In genomic region chr9:132768932-132769894, GRCh38 we compare ENCODE assay signal across 8 cellular contexts.
DNase-seq lines count a peak whose midpoint lies in the region; ATAC-seq and TF ChIP-seq lines count a peak whose summit lies in the region.

No MANE protein-coding gene starts in this region.

- no peak overlapping the region for H3K27ac ChIP-seq in PC-9
- H3K27ac ChIP-seq in foreskin keratinocyte = peak overlapping the region; percentile 39
- H3K27ac ChIP-seq in neutrophil = no peak overlapping the region
- H3K27ac ChIP-seq in thymus (ENCODE audit: low read depth) = peak overlapping the region; percentile 38

- no peaks in the 10 kb centered on the region for H4K20me1 ChIP-seq in PC-9 (ENCODE audit: insufficient read depth)

- intact Hi-C loops in PC-9 (cut with micrococcal nuclease; ENCODE audit: unreplicated experiment) = no loop called here

- POLR2A ChIA-PET in PC-9 (lab: Charles Lee; ENCODE audit: unreplicated experiment) = interaction anchor here (0.5 to 0.7 kb wide), 9 partner anchors 36 to 741 kb away, joined by 3 to 5 read pairs (median 4); no protein-coding TSS in a partner anchor

- H3K36me3 ChIP-seq in PC-9 (ENCODE audit: low read depth) (no peaks in the 10 kb centered on the region), neutrophil (no peaks in the 10 kb centered on the region), thymus (ENCODE audit: control insufficient read depth, insufficient read depth) (no peaks in the 10 kb centered on the region)

- ATAC-seq in GM18511 (IDR thresholded peaks at IDR 0.05; ENCODE audit: unreplicated experiment) (peak; percentile 56), HG03565 (IDR thresholded peaks at IDR 0.05; ENCODE audit: unreplicated experiment) (peak; percentile 41), foreskin keratinocyte (peak; percentile 74)

- TSS peak; percentile 92 for BruUV-seq in PC-9 (replicated peaks; lab: Mats Ljungman, UMichigan)

- DNase-seq in AG08395 (ENCODE audit: low spot score) (peak; percentile 70), PC-9 (peak in 1 of 2 experiments; percentile 47), foreskin keratinocyte (peak; percentile 5 to 8)
- peak; percentile 48 for DNase-seq in activated T-helper 9 cell treated with anti-CD3 and anti-CD28 coated beads, Interleukin-2, amount 50 U/mL, for 16 hours (ENCODE audit: low read depth)

- H3F3A ChIP-seq in PC-9 (ENCODE audit: insufficient read depth, low read depth) = no peaks in the 10 kb centered on the region

- H3K4me3 ChIP-seq in PC-9 (peak overlapping the region; percentile 71), neutrophil (ENCODE audit: low read depth in 1 of 2, low read length in 1 of 2) (peak overlapping the region; percentile 67 to 70), thymus (ENCODE audit: low read length) (peak overlapping the region; percentile 88)

- WGBS in thymus = under 1% methylated on average over 25 of the region's 25 CpGs

- H3K4me1 ChIP-seq in PC-9 (replicated peaks; ENCODE audit: insufficient read depth) (no peaks in the 10 kb centered on the region), foreskin keratinocyte (no peaks in the 10 kb centered on the region), neutrophil (ENCODE audit: control insufficient read depth in 1 of 2, insufficient read depth in 1 of 2, low read depth in 1 of 2, low read length in 1 of 2) (peaks cover 16 to 20% of the 10 kb centered on the region in 2 experiments), thymus (ENCODE audit: control insufficient read depth, insufficient read depth, low read length) (peaks cover 12% of the 10 kb centered on the region)

- H2AFZ ChIP-seq in PC-9 = peak overlapping the region; percentile 91

- peak overlapping the region; percentile 92 for H3K4me2 ChIP-seq in PC-9

- CTCF ChIA-PET in PC-9 (lab: Charles Lee) = interaction anchor here (0.5 to 1.7 kb wide), 6 partner anchors 30 to 1010 kb away, joined by 3 to 6 read pairs (median 4); partner anchors contain the start of genes DDX31 and GTF3C4

- H3K79me2 ChIP-seq in PC-9 (ENCODE audit: low read depth) = no peaks in the 10 kb centered on the region

- H3K9me2 ChIP-seq in PC-9 (ENCODE audit: insufficient read depth) = no peaks in the 10 kb centered on the region

- H3K27me3 ChIP-seq in PC-9 (ENCODE audit: insufficient read depth, low read depth) = no peaks in the 10 kb centered on the region
- H3K27me3 ChIP-seq in foreskin keratinocyte = peaks cover 6% of the 10 kb centered on the region
- no peaks in the 10 kb centered on the region for H3K27me3 ChIP-seq in neutrophil
- H3K27me3 ChIP-seq in thymus (ENCODE audit: control insufficient read depth, insufficient read depth) = no peaks in the 10 kb centered on the region

- TF ChIP-seq CTCF in PC-9 (conservative IDR thresholded peaks at IDR 0.05) (peak; percentile 47; the same call in 1 of the 2 replicates), foreskin keratinocyte (conservative IDR thresholded peaks at IDR 0.05) (peak; percentile 35), neutrophil (IDR thresholded peaks at IDR 0.05) (no peak)

- H3K9me3 ChIP-seq in PC-9 (ENCODE audit: insufficient read depth, low read depth) (no peaks in the 10 kb centered on the region), neutrophil (no peaks in the 10 kb centered on the region), thymus (ENCODE audit: control insufficient read depth) (no peaks in the 10 kb centered on the region)

Comparison
In these comparisons a context has a peak if more than half of its experiments do, and no peak if none do; other contexts are left out.
1. H3K27ac ChIP-seq: peak in foreskin keratinocyte (single experiment) and thymus (single experiment); none in PC-9 (single experiment) and neutrophil (single experiment).
2. Peak in every context shown above with its lines, with median percentiles within 50 percentile points of each other: ATAC-seq and H3K4me3 ChIP-seq.